8 cellular contexts compared by ENCODE assay signal in the genomic region with DNA sequence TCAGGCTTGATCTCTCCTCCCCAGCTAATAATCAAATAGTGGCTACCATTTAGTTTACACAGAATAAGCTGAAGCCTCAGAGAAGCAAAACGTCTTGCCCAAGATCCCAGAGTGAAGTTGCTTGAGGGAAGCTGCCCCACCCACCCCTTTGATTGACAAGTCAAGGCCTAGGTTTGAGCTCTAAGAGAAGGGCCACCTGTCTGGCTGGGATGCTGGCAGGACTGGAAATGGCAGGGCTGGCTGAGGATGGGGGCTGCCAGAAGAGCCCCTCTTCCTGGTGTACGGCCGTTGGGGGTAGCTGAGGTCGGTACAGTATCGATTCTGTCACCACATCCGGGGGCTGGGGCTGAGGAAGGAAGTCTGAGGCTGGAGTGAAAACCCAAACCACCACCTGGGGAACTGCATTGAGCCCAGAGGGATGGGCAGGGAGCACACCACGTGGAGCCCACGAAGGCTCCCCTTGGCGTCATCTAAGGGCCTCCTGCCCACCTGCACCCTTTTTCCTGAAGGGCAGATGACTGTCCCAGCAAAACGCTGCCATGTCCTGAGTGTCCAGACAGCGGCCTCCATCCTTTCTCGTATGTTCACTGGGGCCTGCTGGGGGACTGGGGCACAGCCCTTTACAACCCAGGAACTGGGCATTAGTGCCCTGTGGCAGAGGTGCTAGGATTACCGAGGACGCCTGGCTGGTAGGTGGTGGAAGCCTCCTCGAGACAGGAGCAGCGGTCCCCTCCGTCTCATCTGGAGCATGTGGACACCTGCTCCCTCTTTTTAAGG. TPM values are rescaled to one million over a fixed set of nuclear protein-coding genes. Genes with fewer than 3 reads are reported as not detected.
DNase-seq lines count a peak whose midpoint lies in the region; ATAC-seq, FAIRE-seq and TF ChIP-seq lines count a peak whose summit lies in the region.

No MANE protein-coding gene starts in this region.

- peaks cover 26% of the 10 kb centered on the region for H4K20me1 ChIP-seq in astrocyte (ENCODE audit: insufficient read depth, low read length)

- H3K27ac ChIP-seq in astrocyte (ENCODE audit: low read depth, low read length) (no peak overlapping the region), muscle layer of duodenum (ENCODE audit: low read length) (peak overlapping the region; percentile 13), tibial nerve (peak overlapping the region in 3 of 4 donors; percentile 92 to 98 (median 96))

- ATAC-seq in HG02798 (IDR thresholded peaks at IDR 0.05; ENCODE audit: poor library complexity, unreplicated experiment) (peak; percentile 22), T-helper 17 cell (peak; percentile 52)

- H3K4me1 Mint-ChIP-seq in T-helper 17 cell (peaks cover 51% of the 10 kb centered on the region), astrocyte (ENCODE audit: low read depth, unreplicated experiment) (peaks cover 10% of the 10 kb centered on the region)

- H3K27me3 Mint-ChIP-seq in T-helper 17 cell (no peaks in the 10 kb centered on the region), astrocyte (ENCODE audit: low read depth, unreplicated experiment) (no peaks in the 10 kb centered on the region)

- peak; percentile 88 for DNase-seq in CMK (ENCODE audit: low read depth)
- DNase-seq in T-helper 17 cell = peak; percentile 29 to 52 (median 47)
- DNase-seq in astrocyte (ENCODE audit: low read depth) = no peak
- no peak for DNase-seq in tibial nerve (ENCODE audit: low spot score in 2 of 2)
- DNase-seq in GM03348 (ENCODE audit: low spot score) = no peak
- no peak for DNase-seq in MG63

- H3K4me3 Mint-ChIP-seq in T-helper 17 cell (peak overlapping the region; percentile 97), astrocyte (ENCODE audit: unreplicated experiment) (peak overlapping the region; percentile 83)

- no peak for TF ChIP-seq EP300 in tibial nerve (IDR thresholded peaks at IDR 0.05)

- 47 to 51% methylated on average over 15 to 17 of the region's 17 CpGs for WGBS in tibial nerve, 2 donors

- no peaks in the 10 kb centered on the region for H3K9me3 Mint-ChIP-seq in astrocyte (ENCODE audit: unreplicated experiment)

- no peak overlapping the region for H2AFZ ChIP-seq in astrocyte (ENCODE audit: low read depth, low read length)

- H3K9me3 ChIP-seq in T-helper 17 cell (ENCODE audit: control insufficient read depth, low read length, poor library complexity, severe bottlenecking) (no peaks in the 10 kb centered on the region), astrocyte (ENCODE audit: insufficient read depth, low read depth, low read length) (no peaks in the 10 kb centered on the region), muscle layer of duodenum (ENCODE audit: control insufficient read depth in 1 of 2, low read length in 2 of 2) (no peaks in the 10 kb centered on the region), tibial nerve (no peaks in the 10 kb centered on the region), MG63 (no peaks in the 10 kb centered on the region)

- H3K4me1 ChIP-seq in astrocyte (ENCODE audit: insufficient read depth, low read length) = peaks cover 32% of the 10 kb centered on the region
- H3K4me1 ChIP-seq in muscle layer of duodenum (ENCODE audit: control insufficient read depth in 1 of 2, insufficient read depth in 2 of 2, low read length in 2 of 2) = peaks cover 4 to 23% of the 10 kb centered on the region in 2 donors
- peaks cover 0 to 39% (median 28%) of the 10 kb centered on the region in 4 donors for H3K4me1 ChIP-seq in tibial nerve

- H3K27me3 ChIP-seq in astrocyte (ENCODE audit: insufficient read depth, low read length) (no peaks in the 10 kb centered on the region), muscle layer of duodenum (ENCODE audit: low read depth, low read length) (no peaks in the 10 kb centered on the region), tibial nerve (no peaks in the 10 kb centered on the region), MG63 (no peaks in the 10 kb centered on the region)

- H3K9ac ChIP-seq in astrocyte (ENCODE audit: low read length) = no peak overlapping the region

- TF ChIP-seq CTCF in astrocyte (IDR thresholded peaks at IDR 0.05; ENCODE audit: insufficient read depth, low read depth, low read length) (no peak), tibial nerve (IDR thresholded peaks at IDR 0.05) (no peak)

- H3K36me3 ChIP-seq in astrocyte (ENCODE audit: insufficient read depth, low read length) = peaks cover 6% of the 10 kb centered on the region
- peaks cover 17 to 36% of the 10 kb centered on the region in 2 donors for H3K36me3 ChIP-seq in muscle layer of duodenum (ENCODE audit: control insufficient read depth in 1 of 2, insufficient read depth in 2 of 2, low read length in 2 of 2)
- H3K36me3 ChIP-seq in tibial nerve = peaks cover 2 to 41% (median 12%) of the 10 kb centered on the region in 3 donors
- peaks cover 35% of the 10 kb centered on the region for H3K36me3 ChIP-seq in MG63

- peaks cover 35% of the 10 kb centered on the region for H3K79me2 ChIP-seq in astrocyte (ENCODE audit: insufficient read depth, low read length)

- H3K27ac Mint-ChIP-seq in T-helper 17 cell (peak overlapping the region; percentile 94), astrocyte (ENCODE audit: unreplicated experiment) (peak overlapping the region; percentile 41)

- H3K4me2 ChIP-seq in astrocyte (ENCODE audit: low read length) = peak overlapping the region; percentile 100

- no peak overlapping the region for H3K4me3 ChIP-seq in astrocyte (ENCODE audit: insufficient read depth, low read depth, low read length)
- H3K4me3 ChIP-seq in muscle layer of duodenum (ENCODE audit: low read depth in 1 of 2, low read length in 2 of 2) = peak overlapping the region in 1 of 2 donors; percentile 81
- no peak overlapping the region for H3K4me3 ChIP-seq in tibial nerve
- H3K4me3 ChIP-seq in MG63 = no peak overlapping the region

- no peak for TF ChIP-seq POLR2A in tibial nerve (IDR thresholded peaks at IDR 0.05)

- no peak for FAIRE-seq in astrocyte (lab: Jason Lieb, UNC)

- H3K36me3 Mint-ChIP-seq in T-helper 17 cell (ENCODE audit: low read depth) (peaks cover 2% of the 10 kb centered on the region), astrocyte (ENCODE audit: low read depth, unreplicated experiment) (peaks cover 6% of the 10 kb centered on the region)

RNA-seq across cellular contexts. Expression of gene PRKD2, which starts 1.4 kb away (rescaled TPM):
- total RNA-seq in T-helper 17 cell = 100 to 1,000 TPM; 112 to 122 TPM
- total RNA-seq in astrocyte = 45.8 and 54.6 TPM in 2 replicates
- total RNA-seq in tibial nerve = 10 to 100 TPM; 21.0 to 36.1 (median 30.2) TPM
- 8.6 and 20.4 TPM in 2 replicates for total RNA-seq in MG63 (2014; rRNA removed; shearing (Covaris generic); ENCODE audit: low replicate concordance)

RNA-seq across cellular contexts. Expression of gene FKRP, which starts 27.5 kb away (rescaled TPM):
- total RNA-seq in T-helper 17 cell (10 to 100 TPM; 22.5 to 23.3 TPM), astrocyte (25.1 and 28.1 TPM in 2 replicates), tibial nerve (10 to 100 TPM; 15.7 to 20.4 (median 17.7) TPM)
- 6.5 and 18.0 TPM in 2 replicates for total RNA-seq in MG63 (2014; rRNA removed; shearing (Covaris generic); ENCODE audit: low replicate concordance)

RNA-seq across cellular contexts. Expression of gene STRN4, which starts 27.9 kb away (rescaled TPM):
- total RNA-seq in T-helper 17 cell (100 to 1,000 TPM; 108 to 145 TPM), astrocyte (75.0 and 80.8 TPM in 2 replicates), tibial nerve (100 to 1,000 TPM in 1 of 4 donors, 10 to 100 TPM in 3; 77.4 to 127 (median 87.4) TPM)
- total RNA-seq in MG63 (2014; rRNA removed; shearing (Covaris generic); ENCODE audit: low replicate concordance) = 55.2 and 81.7 TPM in 2 replicates

RNA-seq across cellular contexts. Expression of gene DACT3, which starts 57.4 kb away (rescaled TPM):
- total RNA-seq in T-helper 17 cell (not detected), astrocyte (19.8 and 27.7 TPM in 2 replicates), tibial nerve (10 to 100 TPM in 1 of 4 donors, 1 to 10 TPM in 3; 7.1 to 11.7 (median 8.2) TPM)
- 1.5 and 1.7 TPM in 2 replicates for total RNA-seq in MG63 (2014; rRNA removed; shearing (Covaris generic); ENCODE audit: low replicate concordance)

Comparison
In these comparisons a context has a peak if more than half of its experiments do, and no peak if none do; other contexts are left out.
1. DNase-seq: peak in CMK (single experiment) and T-helper 17 cell (3 of 3); none in astrocyte (single experiment), tibial nerve (0 of 2), GM03348 (single experiment) and MG63 (single experiment).